12 cellular contexts compared by ENCODE assay signal in the genomic region with DNA sequence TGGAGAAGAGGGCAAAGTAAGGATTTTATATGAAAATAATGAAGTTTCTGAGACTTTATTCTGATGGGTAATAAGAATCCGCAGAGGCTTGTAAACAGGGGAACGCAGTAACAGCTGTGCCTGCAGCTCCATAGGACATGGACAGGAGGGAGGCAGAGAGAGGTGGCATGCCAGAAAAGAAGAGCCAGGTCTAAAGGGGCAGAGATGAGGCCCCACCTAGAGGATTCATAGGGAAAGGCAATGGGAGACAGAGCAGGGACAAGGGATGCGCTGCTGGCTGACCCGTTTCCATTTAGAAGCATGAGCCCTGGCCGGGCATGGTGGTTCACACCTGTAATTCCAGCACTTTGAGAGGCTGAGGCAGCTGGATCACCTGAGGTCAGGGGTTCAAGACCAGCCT.
DNase-seq lines count a peak whose midpoint lies in the region; ATAC-seq, FAIRE-seq and TF ChIP-seq lines count a peak whose summit lies in the region.
"Had no signal": no experiment of that assay in that cellular context is flagged by ENCODE, and none has a peak within 500 bp of the region (broad histone marks: within the 10 kb centered on the region; RNA-seq: fewer than 3 reads in every experiment).

No MANE protein-coding gene starts in this region.

- peak; percentile 34; the same call in 1 of the 2 replicates for TF ChIP-seq CTCF in LNCAP (IDR thresholded peaks at IDR 0.05)
- TF ChIP-seq CTCF in adrenal gland (IDR thresholded peaks at IDR 0.05) = peak in 4 of 6 experiments; percentile 30 to 36 (median 36)
- peak; percentile 24 for TF ChIP-seq CTCF in kidney (IDR thresholded peaks at IDR 0.05; ENCODE audit: borderline replicate concordance, extremely low read depth, insufficient read depth)
- no peak for TF ChIP-seq CTCF in RWPE1 (conservative IDR thresholded peaks at IDR 0.05; ENCODE audit: low read depth)
- TF ChIP-seq CTCF in pancreas (IDR thresholded peaks at IDR 0.05) = no peak

- POLR2A ChIA-PET in RWPE1 (lab: Yijun Ruan, JAX; ENCODE audit: low non-redundant PET) = no interaction called here

- 60 to 79% (median 72%) methylated on average over 5 of the region's 5 CpGs for WGBS in adrenal gland, 4 donors
- WGBS in pancreas, 2 donors = 39 to 46% methylated on average over 5 of the region's 5 CpGs

- CTCF ChIA-PET in RWPE1 (lab: Yijun Ruan, JAX) = interaction anchor here (0.8 kb wide), 2 partner anchors 102 to 360 kb away, joined by 4 to 5 read pairs; no protein-coding TSS in a partner anchor

- TF ChIP-seq POLR2A in adrenal gland (IDR thresholded peaks at IDR 0.05) = no peak

- DNase-seq in COLO668 (lab: John Stamatoyannopoulos, UW; ENCODE audit: unreplicated experiment) (peak; percentile 5), adrenal gland (peak in 4 of 7 donors; percentile 16 to 31 (median 30)), kidney (no peak), RWPE1 (ENCODE audit: low spot score) (no peak), pancreas (no peak)
- DNase-seq: activated CD8-positive, alpha-beta T cell treated with anti-CD3 and anti-CD28 coated beads for 36 hours; stimulated activated CD4-positive, alpha-beta T cell treated with anti-CD3 and anti-CD28 coated beads, Interleukin-4, amount 100 ng/mL, for 4 hours; uterus had no signal

- H3K4me1 ChIP-seq in adrenal gland (replicated peaks in 1 of 2) = no peaks in the 10 kb centered on the region
- no peaks in the 10 kb centered on the region for H3K4me1 ChIP-seq in kidney (ENCODE audit: control insufficient read depth in 1 of 2, insufficient read depth in 1 of 2, low read depth in 1 of 2, low read length in 2 of 2)
- H3K4me1 ChIP-seq in pancreas = no peaks in the 10 kb centered on the region
- H3K4me1 ChIP-seq: uterus had no signal

- no peak overlapping the region for H3K4me3 ChIP-seq in adrenal gland
- H3K4me3 ChIP-seq in kidney (ENCODE audit: low read length in 2 of 2) = no peak overlapping the region
- H3K4me3 ChIP-seq in pancreas = no peak overlapping the region
- H3K4me3 ChIP-seq: uterus had no signal

- H3K27me3 ChIP-seq in adrenal gland (no peaks in the 10 kb centered on the region), pancreas (no peaks in the 10 kb centered on the region)
- H3K27me3 ChIP-seq: uterus had no signal

- H3K36me3 ChIP-seq in adrenal gland (replicated peaks in 1 of 2) = no peaks in the 10 kb centered on the region
- H3K36me3 ChIP-seq in kidney (ENCODE audit: control insufficient read depth in 1 of 2, insufficient read depth in 2 of 2, low read length in 2 of 2) = no peaks in the 10 kb centered on the region
- no peaks in the 10 kb centered on the region for H3K36me3 ChIP-seq in pancreas
- H3K36me3 ChIP-seq: uterus had no signal

- H3K9me3 ChIP-seq in adrenal gland (replicated peaks in 1 of 3) = no peaks in the 10 kb centered on the region
- no peaks in the 10 kb centered on the region for H3K9me3 ChIP-seq in kidney (ENCODE audit: control insufficient read depth in 1 of 2, low read length in 2 of 2)
- H3K9me3 ChIP-seq in pancreas = no peaks in the 10 kb centered on the region

- intact Hi-C loops in adrenal gland (cut with DNase I) = no loop called here
- intact Hi-C loops in kidney (cut with DNase I) = no loop called here
- intact Hi-C loops in pancreas (cut with DNase I) = no loop called here

- no peak overlapping the region for H3K27ac ChIP-seq in adrenal gland
- H3K27ac ChIP-seq in kidney (ENCODE audit: low read depth in 2 of 2, low read length in 2 of 2) = no peak overlapping the region
- no peak overlapping the region for H3K27ac ChIP-seq in RWPE1
- H3K27ac ChIP-seq in pancreas = no peak overlapping the region
- H3K27ac ChIP-seq: uterus had no signal

- ATAC-seq in HG03354 (IDR thresholded peaks at IDR 0.05; ENCODE audit: poor library complexity, severe bottlenecking, unreplicated experiment) = no peak
- no peak for ATAC-seq in HG03457 (IDR thresholded peaks at IDR 0.05; ENCODE audit: unreplicated experiment)
- ATAC-seq in pancreas = no peak
- ATAC-seq: activated CD8-positive, alpha-beta T cell treated with anti-CD3 and anti-CD28 coated beads for 36 hours had no signal

- H3K9ac ChIP-seq in kidney (ENCODE audit: low read length in 2 of 2) = no peak overlapping the region

- no peak for FAIRE-seq in kidney (lab: Jason Lieb, UNC)
- no peak for FAIRE-seq in pancreas (lab: Jason Lieb, UNC)
- FAIRE-seq: G401.6 had no signal

Comparison
In these comparisons a context has a peak if more than half of its experiments do, and no peak if none do; other contexts are left out.
1. DNase-seq: peak in COLO668 (single experiment) and adrenal gland (4 of 7); none in kidney (single experiment), RWPE1 (single experiment) and pancreas (0 of 6).
2. CTCF ChIP-seq: peak in LNCAP (single experiment), adrenal gland (4 of 6) and kidney (single experiment); none in RWPE1 (single experiment) and pancreas (0 of 4).